ENCODE assay signal across 8 cellular contexts in genomic region chr2:227415538-227416424, GRCh38. TPM values are rescaled to one million over a fixed set of nuclear protein-coding genes. Genes with fewer than 3 reads are reported as not detected.
DNase-seq lines count a peak whose midpoint lies in the region; ATAC-seq and TF ChIP-seq lines count a peak whose summit lies in the region.

No MANE protein-coding gene starts in this region.

- peak overlapping the region in 5 of 6 donors; percentile 2 to 87 (median 58) for H3K27ac Mint-ChIP-seq in naive B cell

- no peak for TF ChIP-seq CTCF in cardiac fibroblast (IDR thresholded peaks at IDR 0.05; ENCODE audit: low read depth, low read length)

- peak overlapping the region in 6 of 8 donors; percentile 2 to 62 (median 34) for H3K4me3 Mint-ChIP-seq in naive B cell

- H3K27me3 Mint-ChIP-seq in naive B cell, result no peaks in the 10 kb centered on the region

- H3K36me3 Mint-ChIP-seq in naive B cell, result no peaks in the 10 kb centered on the region

- H3K9me3 Mint-ChIP-seq in naive B cell, result peaks cover 0 to 2% (median 0%) of the 10 kb centered on the region in 7 donors

- ATAC-seq in GM21360 (IDR thresholded peaks at IDR 0.05; ENCODE audit: unreplicated experiment) (peak; percentile 35), naive B cell (ENCODE audit: low read depth in 2 of 2) (peak; percentile 52 to 60), HG03520 (IDR thresholded peaks at IDR 0.05; ENCODE audit: unreplicated experiment) (no peak)

- peaks cover 29 to 38% (median 32%) of the 10 kb centered on the region in 3 donors for H3K4me1 Mint-ChIP-seq in naive B cell

- DNase-seq in AG08395 (ENCODE audit: low spot score) (peak; percentile 58), NCI-H446 treated with DMSO at 0.1 percent for 48 hours (lab: John Stamatoyannopoulos, UW) (peak; percentile 1), cardiac fibroblast (ENCODE audit: low read depth in 2 of 2) (peak; percentile 92), naive B cell (peak; percentile 24), hippocampal formation (lab: John Stamatoyannopoulos, UW) (no peak)
- no peak for DNase-seq in activated CD4-positive, alpha-beta T cell treated with anti-CD3 and anti-CD28 coated beads for 1 hour

- H3K4me3 ChIP-seq in cardiac fibroblast (replicated peaks in 1 of 2; ENCODE audit: low read depth in 2 of 2, low read length in 2 of 2), result no peak overlapping the region

RNA-seq across cellular contexts. Expression of gene SCYGR1, which starts 28.0 kb away (rescaled TPM):
- polyA plus RNA-seq in naive B cell (ENCODE audit: low read depth in 6 of 6), result not detected

RNA-seq across cellular contexts. Expression of gene TM4SF20, which starts 36.7 kb away (rescaled TPM):
- under 1 TPM in 1 of 6 donors, not detected in 5; 0.10 TPM for polyA plus RNA-seq in naive B cell (ENCODE audit: low read depth in 6 of 6)

RNA-seq across cellular contexts. Expression of gene AGFG1, which starts 56.2 kb away (rescaled TPM):
- polyA plus RNA-seq in naive B cell (ENCODE audit: low read depth in 6 of 6), result 10 to 100 TPM; 17.9 to 38.5 (median 26.6) TPM

Comparison
In these comparisons a context has a peak if more than half of its experiments do, and no peak if none do; other contexts are left out.
1. DNase-seq: peak in AG08395 (single experiment), NCI-H446 treated with DMSO at 0.1 percent for 48 hours (single experiment), cardiac fibroblast (2 of 2) and naive B cell (single experiment); none in hippocampal formation (0 of 2) and activated CD4-positive, alpha-beta T cell treated with anti-CD3 and anti-CD28 coated beads for 1 hour (single experiment).